8 cellular contexts compared by ENCODE assay signal in genomic region chr6:56852249-56852606, GRCh38.
DNase-seq lines count a peak whose midpoint lies in the region; ATAC-seq, FAIRE-seq and TF ChIP-seq lines count a peak whose summit lies in the region.

No MANE protein-coding gene starts in this region.

- POLR2A ChIA-PET in OCI-LY7 (lab: Charles Lee), result interaction anchor here (1.0 to 2.6 kb wide), 3 partner anchors 9 to 13 kb away, joined by 4 to 12 read pairs (median 5); no protein-coding TSS in a partner anchor

- WGBS in mesendoderm (ENCODE audit: extremely low coverage, insufficient coverage, low lambda C conversion rate), result no CpG with 5 or more reads among the region's 2 CpGs

- H4K5ac ChIP-seq in mesendoderm (ENCODE audit: low read length), result no peak overlapping the region

- H3K23ac ChIP-seq in mesendoderm (ENCODE audit: low read length), result no peak overlapping the region

- no peak overlapping the region for H2BK5ac ChIP-seq in mesendoderm (ENCODE audit: low read length)

- H3K79me2 ChIP-seq in DOHH2 (ENCODE audit: control insufficient read depth, low read length) (no peaks in the 10 kb centered on the region), OCI-LY7 (ENCODE audit: insufficient read depth, low read depth, low read length) (no peaks in the 10 kb centered on the region), mesendoderm (ENCODE audit: control insufficient read depth, insufficient read depth, low read length) (peaks cover 7% of the 10 kb centered on the region)

- H2BK120ac ChIP-seq in mesendoderm (ENCODE audit: low read depth, low read length), result no peak overlapping the region

- H3F3A ChIP-seq in DOHH2 (ENCODE audit: control insufficient read depth, insufficient read depth), result no peaks in the 10 kb centered on the region

- peak; percentile 7 for ATAC-seq in GM21576 (IDR thresholded peaks at IDR 0.05; ENCODE audit: unreplicated experiment)

- peak overlapping the region; percentile 10 for H3K4ac ChIP-seq in mesendoderm (ENCODE audit: low read depth, low read length)

- peaks cover 12% of the 10 kb centered on the region for H3K4me1 ChIP-seq in DOHH2 (ENCODE audit: control insufficient read depth, low read length)
- H3K4me1 ChIP-seq in OCI-LY7 (ENCODE audit: insufficient read depth, low read length, poor library complexity, severe bottlenecking), result peaks cover 4% of the 10 kb centered on the region
- H3K4me1 ChIP-seq in mesendoderm (ENCODE audit: control insufficient read depth, low read depth, low read length), result peaks cover 13% of the 10 kb centered on the region
- H3K4me1 ChIP-seq in kidney (ENCODE audit: control insufficient read depth in 1 of 2, insufficient read depth in 1 of 2, low read depth in 1 of 2, low read length in 2 of 2), result peaks cover 0 to 5% of the 10 kb centered on the region in 2 donors

- H3K18ac ChIP-seq in mesendoderm (ENCODE audit: low read length), result peak overlapping the region; percentile 97

- H4K20me1 ChIP-seq in DOHH2 (ENCODE audit: control insufficient read depth, insufficient read depth, low read depth, low read length), result no peaks in the 10 kb centered on the region
- H4K20me1 ChIP-seq in OCI-LY7 (ENCODE audit: insufficient read depth, low read length), result no peaks in the 10 kb centered on the region

- CTCF ChIA-PET in OCI-LY7 (lab: Charles Lee; ENCODE audit: unreplicated experiment), result no interaction called here

- FAIRE-seq in kidney (lab: Jason Lieb, UNC), result no peak

- no peaks in the 10 kb centered on the region for H3K36me3 ChIP-seq in DOHH2 (ENCODE audit: control insufficient read depth, low read length)
- no peaks in the 10 kb centered on the region for H3K36me3 ChIP-seq in OCI-LY7 (ENCODE audit: insufficient read depth, low read length)
- H3K36me3 ChIP-seq in mesendoderm (ENCODE audit: control insufficient read depth, insufficient read depth, low read length), result no peaks in the 10 kb centered on the region
- no peaks in the 10 kb centered on the region for H3K36me3 ChIP-seq in kidney (ENCODE audit: control insufficient read depth in 1 of 2, insufficient read depth in 2 of 2, low read length in 2 of 2)

- no peak overlapping the region for H2AK5ac ChIP-seq in mesendoderm (ENCODE audit: low read length)

- peak overlapping the region; percentile 64 for H3K4me2 ChIP-seq in DOHH2 (ENCODE audit: low read length)
- H3K4me2 ChIP-seq in OCI-LY7 (ENCODE audit: low read length), result peak overlapping the region; percentile 53
- no peak overlapping the region for H3K4me2 ChIP-seq in mesendoderm (ENCODE audit: low read length)

- H4K8ac ChIP-seq in mesendoderm (ENCODE audit: low read depth, low read length), result no peak overlapping the region

- peak overlapping the region; percentile 65; the same call in 1 of the 2 replicates for H2AFZ ChIP-seq in OCI-LY7 (ENCODE audit: low read length)

- TF ChIP-seq CTCF in DOHH2 (IDR thresholded peaks at IDR 0.05; ENCODE audit: low read depth, low read length, poor library complexity, severe bottlenecking) (no peak), OCI-LY7 (conservative IDR thresholded peaks at IDR 0.05; ENCODE audit: low read length) (no peak), kidney (IDR thresholded peaks at IDR 0.05; ENCODE audit: borderline replicate concordance, extremely low read depth, insufficient read depth) (no peak)

- H2BK15ac ChIP-seq in mesendoderm (replicated peaks; ENCODE audit: low read depth), result no peak overlapping the region

- intact Hi-C loops in OCI-LY7 (cut with micrococcal nuclease; ENCODE audit: unreplicated experiment), result loop anchor here (10.0 kb wide), 1 partner anchor 217 kb away; no protein-coding TSS in a partner anchor
- intact Hi-C loops in kidney (cut with DNase I), result no loop called here

- peaks cover 4% of the 10 kb centered on the region; the same call in 1 of the 2 replicates for H3K27me3 ChIP-seq in DOHH2 (ENCODE audit: control insufficient read depth, low read length)
- no peaks in the 10 kb centered on the region for H3K27me3 ChIP-seq in mesendoderm (ENCODE audit: insufficient read depth, low read length, poor library complexity)

- no peak for DNase-seq in OCI-LY7 (ENCODE audit: low spot score)
- DNase-seq in mesendoderm, result no peak
- no peak for DNase-seq in HuH-7.5 (ENCODE audit: low spot score)
- DNase-seq in stimulated activated naive CD4-positive, alpha-beta T cell (lab: John Stamatoyannopoulos, UW), result no peak
- no peak for DNase-seq in A172 (ENCODE audit: low spot score)
- no peak for DNase-seq in kidney

- no TSS peak for BruUV-seq in OCI-LY7 (replicated peaks; lab: Mats Ljungman, UMichigan)

- H3K79me1 ChIP-seq in mesendoderm (ENCODE audit: low read length), result no peaks in the 10 kb centered on the region

- no peaks in the 10 kb centered on the region for H3K9me3 ChIP-seq in DOHH2 (ENCODE audit: control insufficient read depth, insufficient read depth, low read length)
- no peaks in the 10 kb centered on the region for H3K9me3 ChIP-seq in OCI-LY7 (ENCODE audit: low read length)
- no peaks in the 10 kb centered on the region for H3K9me3 ChIP-seq in kidney (ENCODE audit: control insufficient read depth in 1 of 2, low read length in 2 of 2)

- H3K9ac ChIP-seq in mesendoderm (ENCODE audit: low read length) (peak overlapping the region; percentile 20), kidney (ENCODE audit: low read length in 2 of 2) (no peak overlapping the region)

- H3K9me2 ChIP-seq in DOHH2 (replicated peaks; ENCODE audit: control insufficient read depth, low read length) (no peaks in the 10 kb centered on the region), OCI-LY7 (ENCODE audit: insufficient read depth, low read length) (no peaks in the 10 kb centered on the region)

- H3K27ac ChIP-seq in DOHH2 (ENCODE audit: low read depth, low read length) (no peak overlapping the region), OCI-LY7 (ENCODE audit: low read depth, low read length, poor library complexity, severe bottlenecking) (no peak overlapping the region), mesendoderm (ENCODE audit: low read depth, low read length) (peak overlapping the region; percentile 18), kidney (ENCODE audit: low read depth in 2 of 2, low read length in 2 of 2) (no peak overlapping the region)

- peak overlapping the region; percentile 15 for H3K56ac ChIP-seq in mesendoderm (ENCODE audit: low read length)

- H3K4me3 ChIP-seq in DOHH2 (ENCODE audit: low read length) (peak overlapping the region; percentile 65), OCI-LY7 (ENCODE audit: low read depth, low read length, poor library complexity, severe bottlenecking) (no peak overlapping the region), mesendoderm (ENCODE audit: low read length) (no peak overlapping the region), kidney (ENCODE audit: low read length in 2 of 2) (peak overlapping the region in 1 of 2 donors; percentile 62)
